10 cellular contexts compared by ENCODE assay signal in genomic region chr12:50326636-50327284, GRCh38. TPM values are rescaled to one million over a fixed set of nuclear protein-coding genes. Genes with fewer than 3 reads are reported as not detected.
DNase-seq lines count a peak whose midpoint lies in the region; ATAC-seq, FAIRE-seq and TF ChIP-seq lines count a peak whose summit lies in the region.
"Had no signal": no experiment of that assay in that cellular context is flagged by ENCODE, and none has a peak within 500 bp of the region (broad histone marks: within the 10 kb centered on the region; RNA-seq: fewer than 3 reads in every experiment).

No MANE protein-coding gene starts in this region.

- H3K27me3 ChIP-seq in bronchial epithelial cell (ENCODE audit: control insufficient read depth, insufficient read depth, low read length) = no peaks in the 10 kb centered on the region
- no peaks in the 10 kb centered on the region for H3K27me3 ChIP-seq in BE2C

- TF ChIP-seq CTCF in bronchial epithelial cell (IDR thresholded peaks at IDR 0.05; ENCODE audit: insufficient read depth, low read length, severe bottlenecking) = no peak
- no peak for TF ChIP-seq CTCF in BE2C (IDR thresholded peaks at IDR 0.05; ENCODE audit: low read depth, low read length)

- peak; percentile 2 for DNase-seq in Ammon's horn (ENCODE audit: low spot score)
- peak; percentile 44 for DNase-seq in NCI-H1092 treated with DMSO at 0.1 percent for 48 hours (lab: John Stamatoyannopoulos, UW)
- DNase-seq in bronchial epithelial cell (ENCODE audit: low read depth) = peak; percentile 55
- DNase-seq in medulla oblongata (ENCODE audit: extremely low spot score) = peak; percentile 23
- DNase-seq in GM03348 (ENCODE audit: low spot score) = no peak
- DNase-seq in BE2C = no peak
- DNase-seq in stimulated activated CD4-positive, alpha-beta T cell treated with anti-CD3 and anti-CD28 coated beads, Interleukin-4, amount 100 ng/mL, for 1 hour = no peak
- DNase-seq: activated effector memory CD4-positive, alpha-beta T cell treated with anti-CD3 and anti-CD28 coated beads, Interleukin-2, amount 50 U/mL, for 16 hours had no signal

- H3K4me3 ChIP-seq in bronchial epithelial cell (ENCODE audit: low read depth, low read length) (no peak overlapping the region), BE2C (ENCODE audit: low read depth, low read length) (no peak overlapping the region)

- no peaks in the 10 kb centered on the region for H3K4me1 ChIP-seq in BE2C

- no peaks in the 10 kb centered on the region for H3K36me3 ChIP-seq in bronchial epithelial cell (ENCODE audit: control insufficient read depth, insufficient read depth, low read length)
- H3K36me3 ChIP-seq in BE2C = no peaks in the 10 kb centered on the region

- FAIRE-seq in bronchial epithelial cell (lab: Jason Lieb, UNC) = no peak

- no peak for ATAC-seq in HG02970 (IDR thresholded peaks at IDR 0.05; ENCODE audit: low FRiP score, unreplicated experiment)
- ATAC-seq: HCT116 had no signal

- H3K9me3 ChIP-seq in BE2C = no peaks in the 10 kb centered on the region

RNA-seq across cellular contexts. Expression of gene LIMA1, which starts 43.4 kb away (rescaled TPM):
- 95.0 and 98.2 TPM in 2 replicates for total RNA-seq in bronchial epithelial cell
- polyA plus RNA-seq in BE2C (2012; ENCODE audit: insufficient read depth, insufficient read length, low read depth) = 29.2 TPM

Comparison
In these comparisons a context has a peak if more than half of its experiments do, and no peak if none do; other contexts are left out.
1. DNase-seq: peak in Ammon's horn (single experiment), NCI-H1092 treated with DMSO at 0.1 percent for 48 hours (single experiment), bronchial epithelial cell (single experiment) and medulla oblongata (single experiment); none in GM03348 (single experiment), BE2C (single experiment) and stimulated activated CD4-positive, alpha-beta T cell treated with anti-CD3 and anti-CD28 coated beads, Interleukin-4, amount 100 ng/mL, for 1 hour (single experiment).